19 cellular contexts compared by ENCODE assay signal in the genomic region with DNA sequence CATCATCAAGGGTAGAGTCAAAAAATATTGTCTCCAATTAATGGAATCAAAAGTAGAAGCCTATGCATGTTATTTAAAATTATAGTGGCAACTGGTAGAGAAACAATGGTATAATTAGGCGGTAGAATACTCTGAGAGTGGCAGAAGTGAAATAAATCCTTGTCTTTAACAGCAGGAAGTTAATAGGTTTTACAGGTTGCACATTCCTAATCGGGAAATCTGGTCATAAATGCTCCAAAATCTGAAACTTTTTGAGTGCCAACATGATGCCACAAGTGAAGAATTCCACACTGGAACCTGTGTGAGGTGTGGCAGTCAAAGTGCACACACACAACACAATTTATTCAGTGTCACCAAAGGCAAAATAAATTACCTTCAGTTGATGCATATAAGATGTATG.
"Had no signal": no experiment of that assay in that cellular context is flagged by ENCODE, and none has a peak within 500 bp of the region (broad histone marks: within the 10 kb centered on the region; RNA-seq: fewer than 3 reads in every experiment).

No MANE protein-coding gene starts in this region.

- DNase-seq: dermis blood vessel endothelial cell; dorsolateral prefrontal cortex; effector CD4-positive, alpha-beta T cell; effector memory CD4-positive, alpha-beta T cell; foreskin keratinocyte; head of caudate nucleus; heart right ventricle; hippocampal formation; left cardiac atrium; left lung; left ventricle myocardium superior; lower lobe of right lung; mesenchymal stem cell; midbrain; naive thymus-derived CD4-positive, alpha-beta T cell; natural killer cell had no signal

- H3K4me1 ChIP-seq: esophagus muscularis mucosa, foreskin keratinocyte, gastroesophageal sphincter, heart right ventricle, left lung, lower lobe of right lung had no signal

- H3K27ac ChIP-seq: coronary artery, dorsolateral prefrontal cortex, esophagus muscularis mucosa, foreskin keratinocyte, gastroesophageal sphincter, heart right ventricle, left lung, lower lobe of right lung had no signal

- H3K36me3 ChIP-seq: esophagus muscularis mucosa, gastroesophageal sphincter, heart right ventricle, left lung, lower lobe of right lung had no signal

- H3K27me3 ChIP-seq: dorsolateral prefrontal cortex, esophagus muscularis mucosa, foreskin keratinocyte, gastroesophageal sphincter, heart right ventricle, left lung had no signal

- ATAC-seq: foreskin keratinocyte; gastroesophageal sphincter; heart right ventricle; left cardiac atrium; left lung; left ventricle myocardium superior; lower lobe of right lung; naive thymus-derived CD4-positive, alpha-beta T cell; natural killer cell had no signal

- H3K4me3 ChIP-seq: coronary artery, dorsolateral prefrontal cortex, esophagus muscularis mucosa, gastroesophageal sphincter, heart right ventricle, left lung, lower lobe of right lung had no signal
